ENCODE assay signal across 8 cellular contexts in genomic region chr3:93979850-93980677, GRCh38. TPM values are rescaled to one million over a fixed set of nuclear protein-coding genes. Genes with fewer than 3 reads are reported as not detected.
DNase-seq lines count a peak whose midpoint lies in the region; ATAC-seq and TF ChIP-seq lines count a peak whose summit lies in the region.

ARL13B (plus strand) TSS chr3:93980155; CDS start chr3:93980424, 269 bp downstream.

- H3K36me3 ChIP-seq in osteoblast (ENCODE audit: insufficient read depth, low read length) (no peaks in the 10 kb centered on the region), thymus (ENCODE audit: control insufficient read depth, insufficient read depth) (no peaks in the 10 kb centered on the region)

- peaks cover 38% of the 10 kb centered on the region for H3K79me2 ChIP-seq in osteoblast (ENCODE audit: insufficient read depth, low read length)

- H3K4me3 ChIP-seq in osteoblast (ENCODE audit: insufficient read depth, low read length) (peak within 1 kb of the TSS; percentile 96), thymus (ENCODE audit: low read length) (peak within 1 kb of the TSS; percentile 96)

- H3K4me1 ChIP-seq in osteoblast (ENCODE audit: insufficient read depth, low read length): peaks cover 10% of the 10 kb centered on the region
- H3K4me1 ChIP-seq in thymus (ENCODE audit: control insufficient read depth, insufficient read depth, low read length): peaks cover 8% of the 10 kb centered on the region

- POLR2A ChIA-PET in GM10248 (lab: Yijun Ruan, JAX): no interaction called here

- H3K9me3 Mint-ChIP-seq in activated naive CD8-positive, alpha-beta T cell treated with anti-CD3 and anti-CD28 coated beads for 36 hours: no peaks in the 10 kb centered on the region
- peaks cover 2% of the 10 kb centered on the region for H3K9me3 Mint-ChIP-seq in glutamatergic neuron (ENCODE audit: unreplicated experiment)

- H3K27me3 ChIP-seq in osteoblast (ENCODE audit: insufficient read depth, low read length): no peaks in the 10 kb centered on the region
- H3K27me3 ChIP-seq in thymus (ENCODE audit: control insufficient read depth, insufficient read depth): no peaks in the 10 kb centered on the region

- peaks cover 4% of the 10 kb centered on the region for H3K27me3 Mint-ChIP-seq in activated naive CD8-positive, alpha-beta T cell treated with anti-CD3 and anti-CD28 coated beads for 36 hours
- H3K27me3 Mint-ChIP-seq in glutamatergic neuron (ENCODE audit: unreplicated experiment): peaks cover 2% of the 10 kb centered on the region

- peak within 1 kb of the TSS; percentile 84 for H3K4me2 ChIP-seq in osteoblast (ENCODE audit: insufficient read depth, low read length)

- H3K36me3 Mint-ChIP-seq in activated naive CD8-positive, alpha-beta T cell treated with anti-CD3 and anti-CD28 coated beads for 36 hours: no peaks in the 10 kb centered on the region
- H3K36me3 Mint-ChIP-seq in glutamatergic neuron (ENCODE audit: unreplicated experiment): no peaks in the 10 kb centered on the region

- peak within 1 kb of the TSS; percentile 98 for H2AFZ ChIP-seq in osteoblast (ENCODE audit: low read length)

- CTCF ChIA-PET in GM10248 (lab: Yijun Ruan, JAX): interaction anchor here (0.7 to 1.1 kb wide), 4 partner anchors 9 to 89 kb away, joined by 3 to 4 read pairs (median 4); partner anchors contain the start of genes DHFR2 and NSUN3

- peak within 1 kb of the TSS; percentile 91 for H3K27ac ChIP-seq in osteoblast (ENCODE audit: low read depth, low read length)
- H3K27ac ChIP-seq in thymus (ENCODE audit: low read depth): peak within 1 kb of the TSS; percentile 77

- DNase-seq in GM10248 (ENCODE audit: extremely low spot score): peak; percentile 96
- DNase-seq in NCI-H1105 (lab: John Stamatoyannopoulos, UW): peak; percentile 99
- DNase-seq in SKM-1 treated with dmso at 0.1 percent for 144 hours (lab: John Stamatoyannopoulos, UW; ENCODE audit: unreplicated experiment): peak; percentile 99
- peak; percentile 93 for DNase-seq in activated naive CD8-positive, alpha-beta T cell treated with anti-CD3 and anti-CD28 coated beads for 36 hours
- DNase-seq in glutamatergic neuron: peak; percentile 94
- peak; percentile 99 for DNase-seq in osteoblast (ENCODE audit: insufficient read length, low spot score, missing footprints)

- peaks cover 21% of the 10 kb centered on the region for H3K4me1 Mint-ChIP-seq in activated naive CD8-positive, alpha-beta T cell treated with anti-CD3 and anti-CD28 coated beads for 36 hours
- H3K4me1 Mint-ChIP-seq in glutamatergic neuron (ENCODE audit: low read depth, unreplicated experiment): peaks cover 7% of the 10 kb centered on the region

- peak within 1 kb of the TSS; percentile 83 for H3K4me3 Mint-ChIP-seq in activated naive CD8-positive, alpha-beta T cell treated with anti-CD3 and anti-CD28 coated beads for 36 hours
- H3K4me3 Mint-ChIP-seq in glutamatergic neuron (ENCODE audit: unreplicated experiment): peak within 1 kb of the TSS; percentile 92

- WGBS in thymus: under 1% methylated on average over 66 of the region's 66 CpGs

- no peaks in the 10 kb centered on the region for H3K9me3 ChIP-seq in osteoblast (ENCODE audit: low read depth, low read length)
- H3K9me3 ChIP-seq in thymus (ENCODE audit: control insufficient read depth): no peaks in the 10 kb centered on the region

- TF ChIP-seq CTCF in GM10248 (IDR thresholded peaks at IDR 0.05; ENCODE audit: control extremely low read depth, extremely low read depth, low read depth, missing control alignments) (no peak), glutamatergic neuron (IDR thresholded peaks at IDR 0.05; ENCODE audit: partially characterized antibody, unreplicated experiment) (no peak), osteoblast (IDR thresholded peaks at IDR 0.05; ENCODE audit: extremely low read depth, low read depth, low read length) (no peak)

- H3K27ac Mint-ChIP-seq in activated naive CD8-positive, alpha-beta T cell treated with anti-CD3 and anti-CD28 coated beads for 36 hours: peak within 1 kb of the TSS; percentile 39
- H3K27ac Mint-ChIP-seq in glutamatergic neuron (ENCODE audit: unreplicated experiment): peak within 1 kb of the TSS; percentile 89

- H4K20me1 ChIP-seq in osteoblast (ENCODE audit: insufficient read depth, low read length): peaks cover 3% of the 10 kb centered on the region

- peak; percentile 100 for ATAC-seq in HG02623 (IDR thresholded peaks at IDR 0.05; ENCODE audit: unreplicated experiment)

RNA-seq across cellular contexts. Expression of gene ARL13B, which starts in this region (rescaled TPM):
- 10 to 100 TPM; 10.5 to 10.7 TPM for total RNA-seq in activated naive CD8-positive, alpha-beta T cell treated with anti-CD3 and anti-CD28 coated beads for 36 hours
- total RNA-seq in glutamatergic neuron (ENCODE audit: unreplicated experiment) (12.1 TPM), osteoblast (18.1 and 18.6 TPM in 2 replicates)
- polyA plus RNA-seq in thymus: 6.7 TPM

Comparison
In these comparisons a context has a peak if more than half of its experiments do, and no peak if none do; other contexts are left out.
1. Peak in every context shown above with its lines: DNase-seq, ATAC-seq, H3K4me3 ChIP-seq and H3K27ac ChIP-seq.